ENCODE assay signal across 18 cellular contexts in genomic region chr11:24515632-24516031, GRCh38. TPM values are rescaled to one million over a fixed set of nuclear protein-coding genes. Genes with fewer than 3 reads are reported as not detected.
DNase-seq lines count a peak whose midpoint lies in the region; ATAC-seq and TF ChIP-seq lines count a peak whose summit lies in the region.
"Had no signal": no experiment of that assay in that cellular context is flagged by ENCODE, and none has a peak within 500 bp of the region (broad histone marks: within the 10 kb centered on the region; RNA-seq: fewer than 3 reads in every experiment).

No MANE protein-coding gene starts in this region.

- H3K9me3 Mint-ChIP-seq in GM23338, result no peaks in the 10 kb centered on the region
- H3K9me3 Mint-ChIP-seq in neural progenitor cell, result no peaks in the 10 kb centered on the region

- H4K20me1 ChIP-seq in GM23338 (replicated peaks; ENCODE audit: insufficient read depth), result no peaks in the 10 kb centered on the region
- no peaks in the 10 kb centered on the region for H4K20me1 ChIP-seq in neural progenitor cell (ENCODE audit: low read depth)

- CTCF ChIA-PET in HEK293T (lab: Yijun Ruan, JAX), result no interaction called here

- H3K27ac Mint-ChIP-seq in GM23338, result no peak overlapping the region
- H3K27ac Mint-ChIP-seq in neural progenitor cell, result no peak overlapping the region

- H3K4me1 Mint-ChIP-seq in GM23338 (peaks cover 21% of the 10 kb centered on the region), neural progenitor cell (peaks cover 13% of the 10 kb centered on the region)

- H3K4me2 ChIP-seq in GM23338 (no peak overlapping the region), neural progenitor cell (no peak overlapping the region)
- H3K4me2 ChIP-seq: PC-9 had no signal

- H3K36me3 ChIP-seq in GM23338 (ENCODE audit: insufficient read depth) (no peaks in the 10 kb centered on the region), brain microvascular endothelial cell (replicated peaks) (no peaks in the 10 kb centered on the region), neural progenitor cell (no peaks in the 10 kb centered on the region)

- H3K79me2 ChIP-seq in GM23338 (replicated peaks; ENCODE audit: insufficient read depth), result no peaks in the 10 kb centered on the region
- H3K79me2 ChIP-seq in neural progenitor cell (ENCODE audit: low read depth), result no peaks in the 10 kb centered on the region

- ATAC-seq in GM23338, result peak; percentile 84
- no peak for ATAC-seq in GM21360 (IDR thresholded peaks at IDR 0.05; ENCODE audit: unreplicated experiment)

- no peaks in the 10 kb centered on the region for H3K9me2 ChIP-seq in GM23338 (ENCODE audit: insufficient read depth)

- POLR2A ChIA-PET in HEK293T (lab: Yijun Ruan, JAX), result no interaction called here

- H3K27me3 ChIP-seq in GM23338 (ENCODE audit: insufficient read depth), result no peaks in the 10 kb centered on the region
- H3K27me3 ChIP-seq in brain microvascular endothelial cell (replicated peaks), result no peaks in the 10 kb centered on the region
- H3K27me3 ChIP-seq in neural progenitor cell, result no peaks in the 10 kb centered on the region

- H3K36me3 Mint-ChIP-seq in GM23338 (ENCODE audit: low read depth), result no peaks in the 10 kb centered on the region
- no peaks in the 10 kb centered on the region for H3K36me3 Mint-ChIP-seq in neural progenitor cell

- no peak overlapping the region for H3K9ac ChIP-seq in neural progenitor cell

- H3K9me3 ChIP-seq in neural progenitor cell (ENCODE audit: low read depth), result no peaks in the 10 kb centered on the region

- no peak overlapping the region for H3K4me3 Mint-ChIP-seq in GM23338
- no peak overlapping the region for H3K4me3 Mint-ChIP-seq in neural progenitor cell

- H3K4me1 ChIP-seq in GM23338 (ENCODE audit: insufficient read depth) (peaks cover 20% of the 10 kb centered on the region), neural progenitor cell (peaks cover 15% of the 10 kb centered on the region)

- no peak overlapping the region for H2AFZ ChIP-seq in GM23338
- no peak overlapping the region for H2AFZ ChIP-seq in neural progenitor cell (replicated peaks)
- H2AFZ ChIP-seq: PC-9 had no signal

- in situ Hi-C loops in brain microvascular endothelial cell (cut with HindIII; ENCODE audit: low pct_ligation_motif_present, low sequenced_read_pairs), result no loop called here

- peak; percentile 28 to 48 for TF ChIP-seq CTCF in GM23338 (conservative IDR thresholded peaks at IDR 0.05; ENCODE audit: low read depth in 2 of 2)
- peak; percentile 8 for TF ChIP-seq CTCF in brain microvascular endothelial cell (IDR thresholded peaks at IDR 0.05; ENCODE audit: low read depth, low read length, missing control alignments)
- TF ChIP-seq CTCF in neural progenitor cell (IDR thresholded peaks at IDR 0.05), result peak; percentile 30

- H3F3A ChIP-seq in GM23338 (replicated peaks; ENCODE audit: low read depth) (no peaks in the 10 kb centered on the region), neural progenitor cell (ENCODE audit: low read depth) (peaks cover 9% of the 10 kb centered on the region)

- DNase-seq in GM23338 (ENCODE audit: low spot score), result peak; percentile 46
- peak; percentile 4 for DNase-seq in HEK293T (ENCODE audit: extremely low spot score)
- DNase-seq in brain microvascular endothelial cell, result no peak
- peak; percentile 14 for DNase-seq in neural progenitor cell (ENCODE audit: low spot score)
- DNase-seq in NCI-H1092 (lab: John Stamatoyannopoulos, UW), result no peak
- no peak for DNase-seq in NCI-H2227 (lab: John Stamatoyannopoulos, UW; ENCODE audit: unreplicated experiment)
- DNase-seq: ACHN, C1 segment of cervical spinal cord, DMS79 treated with DMSO at 0.1 percent for 48 hours, HCEC 1CT, NCI-H1694 treated with DMSO at 0.1 percent for 48 hours, NCI-H748 treated with DMSO at 0.1 percent for 48 hours, PC-9, SIG-M5 had no signal

- H3K27ac ChIP-seq in GM23338 (ENCODE audit: low read depth) (no peak overlapping the region), brain microvascular endothelial cell (no peak overlapping the region), neural progenitor cell (no peak overlapping the region)
- H3K27ac ChIP-seq: RWPE1 had no signal

- H3K4me3 ChIP-seq in GM23338, result no peak overlapping the region
- H3K4me3 ChIP-seq in brain microvascular endothelial cell (ENCODE audit: low read depth, low read length), result no peak overlapping the region
- no peak overlapping the region for H3K4me3 ChIP-seq in neural progenitor cell
- H3K4me3 ChIP-seq: PC-9 had no signal

- H3K27me3 Mint-ChIP-seq in GM23338 (ENCODE audit: insufficient read depth, low read depth, poor library complexity), result no peaks in the 10 kb centered on the region
- no peaks in the 10 kb centered on the region for H3K27me3 Mint-ChIP-seq in neural progenitor cell (ENCODE audit: insufficient read depth, low read depth)

TF ChIP-seq in GM23338, 12 proteins besides CTCF, POLR2A, EP300 and RAD21:
- no peak for TF ChIP-seq EZH2phosphoT487 (IDR thresholded peaks at IDR 0.05; ENCODE audit: unreplicated experiment)
- TF ChIP-seq JUNB (IDR thresholded peaks at IDR 0.05; ENCODE audit: unreplicated experiment), result no peak
- no peak for TF ChIP-seq CREB1 (CRISPR knock-in tag; IDR thresholded peaks at IDR 0.05; ENCODE audit: low read depth)
- TF ChIP-seq STAT1 (IDR thresholded peaks at IDR 0.05; ENCODE audit: unreplicated experiment), result no peak
- no peak for TF ChIP-seq POLR2AphosphoS5 (IDR thresholded peaks at IDR 0.05; ENCODE audit: low read depth)
- TF ChIP-seq NANOG (IDR thresholded peaks at IDR 0.05; ENCODE audit: borderline replicate concordance), result no peak

TF ChIP-seq in HEK293T, 16 proteins besides CTCF, POLR2A, EP300 and RAD21:
- TF ChIP-seq ARNT (IDR thresholded peaks at IDR 0.05) (no peak), ZNF384 (IDR thresholded peaks at IDR 0.05) (no peak), SUZ12 (IDR thresholded peaks at IDR 0.05) (no peak), HDGF (IDR thresholded peaks at IDR 0.05; ENCODE audit: borderline replicate concordance) (no peak), FOXM1 (IDR thresholded peaks at IDR 0.05; ENCODE audit: borderline replicate concordance) (no peak), CTBP1 (IDR thresholded peaks at IDR 0.05; ENCODE audit: borderline replicate concordance) (no peak), SP1 (IDR thresholded peaks at IDR 0.05) (no peak), NFRKB (IDR thresholded peaks at IDR 0.05) (no peak), FOXA1 (IDR thresholded peaks at IDR 0.05) (no peak), TARDBP (IDR thresholded peaks at IDR 0.05) (no peak), BHLHE40 (IDR thresholded peaks at IDR 0.05; ENCODE audit: borderline replicate concordance) (no peak), PKNOX1 (IDR thresholded peaks at IDR 0.05) (no peak), L3MBTL2 (conservative IDR thresholded peaks at IDR 0.05) (no peak), LEF1 (IDR thresholded peaks at IDR 0.05; ENCODE audit: borderline replicate concordance) (no peak), FOXK2 (IDR thresholded peaks at IDR 0.05) (no peak), ELF4 (IDR thresholded peaks at IDR 0.05) (no peak)

RNA-seq across cellular contexts. Expression of gene LUZP2, which starts 18.8 kb away (rescaled TPM):
- total RNA-seq in GM23338 (2014; rRNA removed; shearing (Covaris generic)), result 2.6 and 9.2 TPM in 2 replicates
- 2.0 and 3.8 TPM in 2 replicates for polyA plus RNA-seq in GM23338 (2016; fragmentation: Nextera tagmentation; extraction: Ambion mirVana)
- total RNA-seq in neural progenitor cell (ENCODE audit: low replicate concordance), result 1.6 and 2.5 TPM in 2 replicates
- total RNA-seq: G401; T-helper 1 cell treated with Interleukin-12 subunit alpha and Interleukin-12 subunit beta and Interleukin-4 antibody, amounts not matched to agents 30 ng/mL and 1 ng/mL, for 36 hours had no signal

Comparison
In these comparisons a context has a peak if more than half of its experiments do, and no peak if none do; other contexts are left out.
1. DNase-seq: peak in GM23338 (single experiment), HEK293T (single experiment) and neural progenitor cell (single experiment); none in brain microvascular endothelial cell (single experiment), NCI-H1092 (single experiment) and NCI-H2227 (single experiment).
2. Peak in every context shown above with its lines, with median percentiles within 50 percentile points of each other: CTCF ChIP-seq.